In genomic region chr17:7684856-7685532, GRCh38 we compare ENCODE assay signal across 2 cellular contexts.
A peak's percentile ranks its signal among the peaks of the same experiment; 100 is the strongest.
TF ChIP-seq lines count a peak whose summit lies in the region.

No MANE protein-coding gene starts in this region.

TF ChIP-seq in A549, 52 proteins besides CTCF, POLR2A, EP300 and RAD21:
- TF ChIP-seq RCOR1 (IDR thresholded peaks at IDR 0.05; ENCODE audit: low read depth, low read length) = no peak
- TF ChIP-seq POLR2AphosphoS2 (conservative IDR thresholded peaks at IDR 0.05; ENCODE audit: low read length) = 0 out of 2 replicates have a peak, but pooled peaks have one; percentile 41
- TF ChIP-seq KDM5A (IDR thresholded peaks at IDR 0.05) = 0 out of 2 replicates have a peak, but pooled peaks have one; percentile 8
TF ChIP-seq in A549: peak in this region for 2.

TF ChIP-seq in IMR-90, 13 proteins besides CTCF, POLR2A, EP300 and RAD21:
- no peak for TF ChIP-seq USF2 (IDR thresholded peaks at IDR 0.05; ENCODE audit: low read depth, low read length)
- no peak for TF ChIP-seq MXI1 (IDR thresholded peaks at IDR 0.05; ENCODE audit: borderline replicate concordance, low read depth, low read length)
- no peak for TF ChIP-seq SMC3 (IDR thresholded peaks at IDR 0.05; ENCODE audit: low read depth, low read length)
- no peak for TF ChIP-seq BHLHE40 (IDR thresholded peaks at IDR 0.05; ENCODE audit: low read depth, low read length)
- TF ChIP-seq MAZ (IDR thresholded peaks at IDR 0.05; ENCODE audit: borderline replicate concordance, low read depth, low read length) = no peak
- TF ChIP-seq CEBPB (IDR thresholded peaks at IDR 0.05; ENCODE audit: low read depth, low read length) = no peak
- TF ChIP-seq ELK1 (IDR thresholded peaks at IDR 0.05; ENCODE audit: borderline replicate concordance, low read depth, low read length) = no peak
- TF ChIP-seq CHD1 (IDR thresholded peaks at IDR 0.05; ENCODE audit: low read depth, low read length) = no peak
- TF ChIP-seq MAFK (IDR thresholded peaks at IDR 0.05; ENCODE audit: low read depth, low read length) = no peak
